1 cellular context compared by ENCODE assay signal in genomic region chr1:156726549-156727226, GRCh38.
A peak's percentile ranks its signal among the peaks of the same experiment; 100 is the strongest.
TF ChIP-seq lines count a peak whose summit lies in the region.

No MANE protein-coding gene starts in this region.

TF ChIP-seq in K562, 482 proteins besides CTCF, POLR2A, EP300 and RAD21 (continues in another document):
- TF ChIP-seq PHB2 (IDR thresholded peaks at IDR 0.05; ENCODE audit: low read depth) (no peak), ATF1 (CRISPR knock-in tag; IDR thresholded peaks at IDR 0.05) (no peak), ATF1 (tag; IDR thresholded peaks at IDR 0.05) (no peak), BRF1 (IDR thresholded peaks at IDR 0.05; ENCODE audit: borderline replicate concordance, extremely low read depth, insufficient read length) (no peak), RBM39 (optimal IDR thresholded peaks at IDR 0.05; ENCODE audit: low read depth, low read length) (peak; percentile 32), EHMT2 (IDR thresholded peaks at IDR 0.05) (no peak), MAFG (tag; conservative IDR thresholded peaks at IDR 0.05) (no peak), TCFL5 (CRISPR knock-in tag; conservative IDR thresholded peaks at IDR 0.05) (no peak), CBX8 (IDR thresholded peaks at IDR 0.05; ENCODE audit: borderline replicate concordance, extremely low read depth, low read depth, low read length, poor library complexity, severe bottlenecking) (no peak), ZNF347 (CRISPR knock-in tag; IDR thresholded peaks at IDR 0.05; ENCODE audit: low read depth) (no peak), SREBF2 (CRISPR knock-in tag; IDR thresholded peaks at IDR 0.05) (no peak), ZNF23 (CRISPR knock-in tag; IDR thresholded peaks at IDR 0.05) (no peak), POLR3A (IDR thresholded peaks at IDR 0.05; ENCODE audit: borderline replicate concordance, extremely low read depth, insufficient read depth, insufficient read length) (no peak), RCOR1 (IDR thresholded peaks at IDR 0.05; ENCODE audit: borderline replicate concordance in 1 of 2, low read depth in 2 of 2, low read length in 2 of 2) (peak in 1 of 2 experiments; percentile 67; a peak in 1 of 4 replicates), TCF7L2 (IDR thresholded peaks at IDR 0.05; ENCODE audit: low read depth, low read length) (no peak), TBP (optimal IDR thresholded peaks at IDR 0.05; ENCODE audit: low read depth, low read length) (no peak), NR2C1 (IDR thresholded peaks at IDR 0.05) (no peak; the same call in 1 of the 2 replicates), NR2C1 (tag; IDR thresholded peaks at IDR 0.05) (no peak), BRD4 (IDR thresholded peaks at IDR 0.05) (no peak), SMAD1 (IDR thresholded peaks at IDR 0.05; ENCODE audit: low read depth, low read length, partially characterized antibody) (no peak), TAF1 (IDR thresholded peaks at IDR 0.05; ENCODE audit: control insufficient read depth, extremely low read depth, insufficient read depth, low read length, severe bottlenecking) (peak; percentile 13), ZNF75A (CRISPR knock-in tag; IDR thresholded peaks at IDR 0.05) (no peak), ZNF12 (CRISPR knock-in tag; IDR thresholded peaks at IDR 0.05) (no peak), RBM17 (IDR thresholded peaks at IDR 0.05; ENCODE audit: borderline replicate concordance, low read depth, low read length) (no peak), E2F4 (CRISPR knock-in tag; IDR thresholded peaks at IDR 0.05; ENCODE audit: low read depth) (no peak), SIX5 (IDR thresholded peaks at IDR 0.05; ENCODE audit: borderline replicate concordance in 1 of 2, insufficient read depth in 1 of 2, low read depth in 1 of 2, low read length in 2 of 2) (no peak), PREB (CRISPR knock-in tag; IDR thresholded peaks at IDR 0.05) (no peak), HIVEP1 (CRISPR knock-in tag; IDR thresholded peaks at IDR 0.05) (no peak), ZNF41 (CRISPR knock-in tag; conservative IDR thresholded peaks at IDR 0.05) (no peak), RERE (CRISPR knock-in tag; IDR thresholded peaks at IDR 0.05; ENCODE audit: borderline replicate concordance) (no peak), NCOA4 (IDR thresholded peaks at IDR 0.05; ENCODE audit: partially characterized antibody) (no peak), MECOM (CRISPR knock-in tag; IDR thresholded peaks at IDR 0.05) (no peak), ZSCAN32 (CRISPR knock-in tag; IDR thresholded peaks at IDR 0.05) (no peak), RBBP5 (IDR thresholded peaks at IDR 0.05; ENCODE audit: borderline replicate concordance, insufficient read depth, low read length, poor library complexity, severe bottlenecking) (peak; percentile 47), ATF4 (CRISPR knock-in tag; IDR thresholded peaks at IDR 0.05) (no peak), NR4A1 (CRISPR knock-in tag; IDR thresholded peaks at IDR 0.05) (no peak), NR4A1 (tag; IDR thresholded peaks at IDR 0.05) (no peak), NFYB (IDR thresholded peaks at IDR 0.05; ENCODE audit: extremely low read depth, insufficient read length) (no peak), SMAD3 (CRISPR knock-in tag; conservative IDR thresholded peaks at IDR 0.05) (no peak), ZBTB2 (IDR thresholded peaks at IDR 0.05) (no peak), ZNF263 (CRISPR knock-in tag; IDR thresholded peaks at IDR 0.05; ENCODE audit: borderline replicate concordance) (peak; percentile 47; the same call in 1 of the 2 replicates), SMC3 (conservative IDR thresholded peaks at IDR 0.05; ENCODE audit: insufficient read depth, low read depth, low read length) (peak; percentile 87), KAT8 (IDR thresholded peaks at IDR 0.05; ENCODE audit: low read depth) (no peak), MGA (IDR thresholded peaks at IDR 0.05) (no peak), XRCC5 (IDR thresholded peaks at IDR 0.05; ENCODE audit: low read depth, low read length) (0 out of 2 replicates have a peak, but pooled peaks have one; percentile 54), GABPB1 (CRISPR knock-in tag; IDR thresholded peaks at IDR 0.05) (no peak)
